In genomic region chr11:47178737-47179654, GRCh38 we compare ENCODE assay signal across 1 cellular context.
TF ChIP-seq lines count a peak whose summit lies in the region.

No MANE protein-coding gene starts in this region.

TF ChIP-seq in HepG2, 621 proteins besides CTCF, POLR2A, EP300 and RAD21 (continues in another document):
- TF ChIP-seq ZNF577 (CRISPR knock-in tag; IDR thresholded peaks at IDR 0.05; ENCODE audit: borderline replicate concordance, low read depth) (no peak), ZNF543 (CRISPR knock-in tag; IDR thresholded peaks at IDR 0.05) (no peak), AGO2 (optimal IDR thresholded peaks at IDR 0.05; ENCODE audit: low read depth, low read length) (peak; percentile 68), CHCHD3 (CRISPR knock-in tag; IDR thresholded peaks at IDR 0.05) (no peak), SMAD9 (CRISPR knock-in tag; IDR thresholded peaks at IDR 0.05) (0 out of 2 replicates have a peak, but pooled peaks have one; percentile 50), ZNF713 (CRISPR knock-in tag; IDR thresholded peaks at IDR 0.05) (no peak), SAFB2 (CRISPR knock-in tag; IDR thresholded peaks at IDR 0.05; ENCODE audit: borderline replicate concordance, low read depth) (no peak), SMC3 (IDR thresholded peaks at IDR 0.05; ENCODE audit: low read length) (no peak), ZSCAN9 (CRISPR knock-in tag; IDR thresholded peaks at IDR 0.05; ENCODE audit: borderline replicate concordance) (no peak), ZNF773 (CRISPR knock-in tag; IDR thresholded peaks at IDR 0.05; ENCODE audit: borderline replicate concordance) (no peak), ZNF83 (CRISPR knock-in tag; IDR thresholded peaks at IDR 0.05; ENCODE audit: borderline replicate concordance) (no peak), GRHL1 (CRISPR knock-in tag; conservative IDR thresholded peaks at IDR 0.05) (no peak), ZNF251 (CRISPR knock-in tag; IDR thresholded peaks at IDR 0.05) (no peak), CSRNP2 (CRISPR knock-in tag; conservative IDR thresholded peaks at IDR 0.05; ENCODE audit: low read depth) (no peak), ZNF784 (CRISPR knock-in tag; IDR thresholded peaks at IDR 0.05; ENCODE audit: borderline replicate concordance) (no peak), ZNF121 (CRISPR knock-in tag; IDR thresholded peaks at IDR 0.05) (no peak), HNF1B (CRISPR knock-in tag; IDR thresholded peaks at IDR 0.05) (no peak), ZSCAN29 (CRISPR knock-in tag; conservative IDR thresholded peaks at IDR 0.05) (no peak), RBFOX2 (IDR thresholded peaks at IDR 0.05; ENCODE audit: low read depth, low read length) (peak; percentile 60), ZNF546 (CRISPR knock-in tag; conservative IDR thresholded peaks at IDR 0.05) (no peak), ZNF451 (CRISPR knock-in tag; IDR thresholded peaks at IDR 0.05) (no peak), PAF1 (CRISPR knock-in tag; IDR thresholded peaks at IDR 0.05) (no peak), HOXA5 (CRISPR knock-in tag; IDR thresholded peaks at IDR 0.05) (no peak), ZNF207 (IDR thresholded peaks at IDR 0.05; ENCODE audit: borderline replicate concordance) (no peak), GMEB1 (CRISPR knock-in tag; IDR thresholded peaks at IDR 0.05; ENCODE audit: borderline replicate concordance) (0 out of 2 replicates have a peak, but pooled peaks have one; percentile 18), ZNF572 (CRISPR knock-in tag; IDR thresholded peaks at IDR 0.05) (no peak), ZMAT5 (CRISPR knock-in tag; IDR thresholded peaks at IDR 0.05; ENCODE audit: borderline replicate concordance, low read depth) (no peak), DMAP1 (CRISPR knock-in tag; IDR thresholded peaks at IDR 0.05) (no peak), ZNF329 (CRISPR knock-in tag; IDR thresholded peaks at IDR 0.05; ENCODE audit: low read depth) (no peak), SP1 (IDR thresholded peaks at IDR 0.05) (no peak), SP1 (CRISPR knock-in tag; IDR thresholded peaks at IDR 0.05) (no peak), FOXJ3 (CRISPR knock-in tag; IDR thresholded peaks at IDR 0.05; ENCODE audit: borderline replicate concordance) (no peak), SPEN (CRISPR knock-in tag; IDR thresholded peaks at IDR 0.05; ENCODE audit: low read depth) (no peak)
- TF ChIP-seq, protein P1, sequence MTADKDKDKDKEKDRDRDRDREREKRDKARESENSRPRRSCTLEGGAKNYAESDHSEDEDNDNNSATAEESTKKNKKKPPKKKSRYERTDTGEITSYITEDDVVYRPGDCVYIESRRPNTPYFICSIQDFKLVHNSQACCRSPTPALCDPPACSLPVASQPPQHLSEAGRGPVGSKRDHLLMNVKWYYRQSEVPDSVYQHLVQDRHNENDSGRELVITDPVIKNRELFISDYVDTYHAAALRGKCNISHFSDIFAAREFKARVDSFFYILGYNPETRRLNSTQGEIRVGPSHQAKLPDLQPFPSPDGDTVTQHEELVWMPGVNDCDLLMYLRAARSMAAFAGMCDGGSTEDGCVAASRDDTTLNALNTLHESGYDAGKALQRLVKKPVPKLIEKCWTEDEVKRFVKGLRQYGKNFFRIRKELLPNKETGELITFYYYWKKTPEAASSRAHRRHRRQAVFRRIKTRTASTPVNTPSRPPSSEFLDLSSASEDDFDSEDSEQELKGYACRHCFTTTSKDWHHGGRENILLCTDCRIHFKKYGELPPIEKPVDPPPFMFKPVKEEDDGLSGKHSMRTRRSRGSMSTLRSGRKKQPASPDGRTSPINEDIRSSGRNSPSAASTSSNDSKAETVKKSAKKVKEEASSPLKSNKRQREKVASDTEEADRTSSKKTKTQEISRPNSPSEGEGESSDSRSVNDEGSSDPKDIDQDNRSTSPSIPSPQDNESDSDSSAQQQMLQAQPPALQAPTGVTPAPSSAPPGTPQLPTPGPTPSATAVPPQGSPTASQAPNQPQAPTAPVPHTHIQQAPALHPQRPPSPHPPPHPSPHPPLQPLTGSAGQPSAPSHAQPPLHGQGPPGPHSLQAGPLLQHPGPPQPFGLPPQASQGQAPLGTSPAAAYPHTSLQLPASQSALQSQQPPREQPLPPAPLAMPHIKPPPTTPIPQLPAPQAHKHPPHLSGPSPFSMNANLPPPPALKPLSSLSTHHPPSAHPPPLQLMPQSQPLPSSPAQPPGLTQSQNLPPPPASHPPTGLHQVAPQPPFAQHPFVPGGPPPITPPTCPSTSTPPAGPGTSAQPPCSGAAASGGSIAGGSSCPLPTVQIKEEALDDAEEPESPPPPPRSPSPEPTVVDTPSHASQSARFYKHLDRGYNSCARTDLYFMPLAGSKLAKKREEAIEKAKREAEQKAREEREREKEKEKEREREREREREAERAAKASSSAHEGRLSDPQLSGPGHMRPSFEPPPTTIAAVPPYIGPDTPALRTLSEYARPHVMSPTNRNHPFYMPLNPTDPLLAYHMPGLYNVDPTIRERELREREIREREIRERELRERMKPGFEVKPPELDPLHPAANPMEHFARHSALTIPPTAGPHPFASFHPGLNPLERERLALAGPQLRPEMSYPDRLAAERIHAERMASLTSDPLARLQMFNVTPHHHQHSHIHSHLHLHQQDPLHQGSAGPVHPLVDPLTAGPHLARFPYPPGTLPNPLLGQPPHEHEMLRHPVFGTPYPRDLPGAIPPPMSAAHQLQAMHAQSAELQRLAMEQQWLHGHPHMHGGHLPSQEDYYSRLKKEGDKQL (CRISPR knock-in tag; IDR thresholded peaks at IDR 0.05; ENCODE audit: low read depth) = no peak
- TF ChIP-seq, protein P2, sequence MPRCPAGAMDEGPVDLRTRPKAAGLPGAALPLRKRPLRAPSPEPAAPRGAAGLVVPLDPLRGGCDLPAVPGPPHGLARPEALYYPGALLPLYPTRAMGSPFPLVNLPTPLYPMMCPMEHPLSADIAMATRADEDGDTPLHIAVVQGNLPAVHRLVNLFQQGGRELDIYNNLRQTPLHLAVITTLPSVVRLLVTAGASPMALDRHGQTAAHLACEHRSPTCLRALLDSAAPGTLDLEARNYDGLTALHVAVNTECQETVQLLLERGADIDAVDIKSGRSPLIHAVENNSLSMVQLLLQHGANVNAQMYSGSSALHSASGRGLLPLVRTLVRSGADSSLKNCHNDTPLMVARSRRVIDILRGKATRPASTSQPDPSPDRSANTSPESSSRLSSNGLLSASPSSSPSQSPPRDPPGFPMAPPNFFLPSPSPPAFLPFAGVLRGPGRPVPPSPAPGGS (CRISPR knock-in tag; IDR thresholded peaks at IDR 0.05) = 0 out of 2 replicates have a peak, but pooled peaks have one; percentile 42
- TF ChIP-seq, protein P3, sequence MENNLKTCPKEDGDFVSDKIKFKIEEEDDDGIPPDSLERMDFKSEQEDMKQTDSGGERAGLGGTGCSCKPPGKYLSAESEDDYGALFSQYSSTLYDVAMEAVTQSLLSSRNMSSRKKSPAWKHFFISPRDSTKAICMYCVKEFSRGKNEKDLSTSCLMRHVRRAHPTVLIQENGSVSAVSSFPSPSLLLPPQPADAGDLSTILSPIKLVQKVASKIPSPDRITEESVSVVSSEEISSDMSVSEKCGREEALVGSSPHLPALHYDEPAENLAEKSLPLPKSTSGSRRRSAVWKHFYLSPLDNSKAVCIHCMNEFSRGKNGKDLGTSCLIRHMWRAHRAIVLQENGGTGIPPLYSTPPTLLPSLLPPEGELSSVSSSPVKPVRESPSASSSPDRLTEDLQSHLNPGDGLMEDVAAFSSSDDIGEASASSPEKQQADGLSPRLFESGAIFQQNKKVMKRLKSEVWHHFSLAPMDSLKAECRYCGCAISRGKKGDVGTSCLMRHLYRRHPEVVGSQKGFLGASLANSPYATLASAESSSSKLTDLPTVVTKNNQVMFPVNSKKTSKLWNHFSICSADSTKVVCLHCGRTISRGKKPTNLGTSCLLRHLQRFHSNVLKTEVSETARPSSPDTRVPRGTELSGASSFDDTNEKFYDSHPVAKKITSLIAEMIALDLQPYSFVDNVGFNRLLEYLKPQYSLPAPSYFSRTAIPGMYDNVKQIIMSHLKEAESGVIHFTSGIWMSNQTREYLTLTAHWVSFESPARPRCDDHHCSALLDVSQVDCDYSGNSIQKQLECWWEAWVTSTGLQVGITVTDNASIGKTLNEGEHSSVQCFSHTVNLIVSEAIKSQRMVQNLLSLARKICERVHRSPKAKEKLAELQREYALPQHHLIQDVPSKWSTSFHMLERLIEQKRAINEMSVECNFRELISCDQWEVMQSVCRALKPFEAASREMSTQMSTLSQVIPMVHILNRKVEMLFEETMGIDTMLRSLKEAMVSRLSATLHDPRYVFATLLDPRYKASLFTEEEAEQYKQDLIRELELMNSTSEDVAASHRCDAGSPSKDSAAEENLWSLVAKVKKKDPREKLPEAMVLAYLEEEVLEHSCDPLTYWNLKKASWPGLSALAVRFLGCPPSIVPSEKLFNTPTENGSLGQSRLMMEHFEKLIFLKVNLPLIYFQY (CRISPR knock-in tag; IDR thresholded peaks at IDR 0.05; ENCODE audit: borderline replicate concordance) = no peak
- TF ChIP-seq, protein P4, sequence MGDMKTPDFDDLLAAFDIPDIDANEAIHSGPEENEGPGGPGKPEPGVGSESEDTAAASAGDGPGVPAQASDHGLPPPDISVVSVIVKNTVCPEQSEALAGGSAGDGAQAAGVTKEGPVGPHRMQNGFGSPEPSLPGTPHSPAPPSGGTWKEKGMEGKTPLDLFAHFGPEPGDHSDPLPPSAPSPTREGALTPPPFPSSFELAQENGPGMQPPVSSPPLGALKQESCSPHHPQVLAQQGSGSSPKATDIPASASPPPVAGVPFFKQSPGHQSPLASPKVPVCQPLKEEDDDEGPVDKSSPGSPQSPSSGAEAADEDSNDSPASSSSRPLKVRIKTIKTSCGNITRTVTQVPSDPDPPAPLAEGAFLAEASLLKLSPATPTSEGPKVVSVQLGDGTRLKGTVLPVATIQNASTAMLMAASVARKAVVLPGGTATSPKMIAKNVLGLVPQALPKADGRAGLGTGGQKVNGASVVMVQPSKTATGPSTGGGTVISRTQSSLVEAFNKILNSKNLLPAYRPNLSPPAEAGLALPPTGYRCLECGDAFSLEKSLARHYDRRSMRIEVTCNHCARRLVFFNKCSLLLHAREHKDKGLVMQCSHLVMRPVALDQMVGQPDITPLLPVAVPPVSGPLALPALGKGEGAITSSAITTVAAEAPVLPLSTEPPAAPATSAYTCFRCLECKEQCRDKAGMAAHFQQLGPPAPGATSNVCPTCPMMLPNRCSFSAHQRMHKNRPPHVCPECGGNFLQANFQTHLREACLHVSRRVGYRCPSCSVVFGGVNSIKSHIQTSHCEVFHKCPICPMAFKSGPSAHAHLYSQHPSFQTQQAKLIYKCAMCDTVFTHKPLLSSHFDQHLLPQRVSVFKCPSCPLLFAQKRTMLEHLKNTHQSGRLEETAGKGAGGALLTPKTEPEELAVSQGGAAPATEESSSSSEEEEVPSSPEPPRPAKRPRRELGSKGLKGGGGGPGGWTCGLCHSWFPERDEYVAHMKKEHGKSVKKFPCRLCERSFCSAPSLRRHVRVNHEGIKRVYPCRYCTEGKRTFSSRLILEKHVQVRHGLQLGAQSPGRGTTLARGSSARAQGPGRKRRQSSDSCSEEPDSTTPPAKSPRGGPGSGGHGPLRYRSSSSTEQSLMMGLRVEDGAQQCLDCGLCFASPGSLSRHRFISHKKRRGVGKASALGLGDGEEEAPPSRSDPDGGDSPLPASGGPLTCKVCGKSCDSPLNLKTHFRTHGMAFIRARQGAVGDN (CRISPR knock-in tag; IDR thresholded peaks at IDR 0.05) = no peak
